ENCODE assay signal across 8 cellular contexts in the genomic region with DNA sequence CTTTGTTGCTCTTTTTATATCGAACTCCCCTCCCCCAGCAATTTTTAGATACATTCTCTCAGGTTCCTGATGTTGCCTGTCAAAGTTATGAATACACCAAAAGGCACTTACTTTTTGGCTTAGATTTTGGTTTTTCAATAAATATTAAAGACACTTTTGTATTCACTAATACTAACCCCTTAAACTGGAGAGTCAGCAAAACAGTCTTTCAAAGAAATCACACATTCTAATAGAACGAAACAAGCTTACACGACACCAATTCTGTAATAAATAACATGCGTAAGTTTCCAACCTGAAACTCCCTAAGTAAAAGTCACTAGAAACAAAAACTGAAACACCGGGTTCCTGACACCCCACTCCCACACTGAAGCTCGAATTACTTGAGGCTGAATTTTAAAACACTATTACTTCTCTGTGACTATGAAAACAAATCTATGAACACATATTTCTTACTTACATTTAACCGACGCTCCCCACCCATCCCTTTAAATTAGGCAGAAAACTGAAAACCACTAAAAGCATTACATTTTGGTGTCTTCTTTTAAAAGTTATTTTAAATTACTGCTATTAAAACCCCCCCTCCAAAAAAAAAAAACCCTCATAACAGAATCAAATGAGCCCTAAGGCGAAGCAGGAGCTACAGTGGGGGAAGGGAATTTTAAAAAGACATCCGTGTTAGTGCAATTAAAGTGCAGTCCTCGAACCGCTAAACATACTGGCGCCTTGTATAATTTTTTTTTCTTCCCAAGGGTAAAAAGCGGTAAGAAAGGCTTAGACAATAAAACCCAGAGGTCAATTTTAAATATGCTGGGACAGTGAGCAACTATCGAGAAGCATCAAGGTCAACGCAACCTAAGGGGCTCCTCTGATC. TPM values are rescaled to one million over a fixed set of nuclear protein-coding genes. Genes with fewer than 3 reads are reported as not detected.
DNase-seq lines count a peak whose midpoint lies in the region; ATAC-seq and TF ChIP-seq lines count a peak whose summit lies in the region.

No MANE protein-coding gene starts in this region.

- peak overlapping the region; percentile 91 to 98 (median 96) for H3K27ac ChIP-seq in esophagus squamous epithelium

- no peaks in the 10 kb centered on the region for H3K27me3 Mint-ChIP-seq in activated CD4-positive, alpha-beta T cell treated with anti-CD3 and anti-CD28 coated beads, Interleukin-2, amount 10 ng/mL, durations not matched to agents 7 days and 5 days

- POLR2A ChIA-PET in activated CD4-positive, alpha-beta T cell treated with anti-CD3 and anti-CD28 coated beads, Interleukin-2, amount 10 ng/mL, durations not matched to agents 7 days and 5 days (lab: Charles Lee) = interaction anchor here (0.6 to 1.1 kb wide), 2 partner anchors 10 to 79 kb away, joined by 3 to 5 read pairs; no protein-coding TSS in a partner anchor

- no peaks in the 10 kb centered on the region for H3K27me3 ChIP-seq in esophagus squamous epithelium
- H3K27me3 ChIP-seq in neuron (ENCODE audit: insufficient read depth, low read length) = no peaks in the 10 kb centered on the region

- TF ChIP-seq CTCF in esophagus squamous epithelium (IDR thresholded peaks at IDR 0.05) = no peak

- H3K4me3 ChIP-seq in esophagus squamous epithelium (peak overlapping the region; percentile 77 to 96 (median 89)), neuron (ENCODE audit: low read length) (peak overlapping the region; percentile 75)

- H2AFZ ChIP-seq in neuron (ENCODE audit: low read depth, low read length) = peak overlapping the region; percentile 95

- H3K4me1 ChIP-seq in esophagus squamous epithelium (peaks cover 0 to 52% (median 20%) of the 10 kb centered on the region in 3 donors), neuron (ENCODE audit: insufficient read depth, low read length) (peaks cover 7% of the 10 kb centered on the region)

- CTCF ChIA-PET in activated CD4-positive, alpha-beta T cell treated with anti-CD3 and anti-CD28 coated beads, Interleukin-2, amount 10 ng/mL, durations not matched to agents 7 days and 5 days (lab: Charles Lee) = interaction anchor here (1.0 kb wide), 2 partner anchors 26 to 144 kb away, joined by 3 read pairs; a partner anchor contains a TSS

- H3K9me3 Mint-ChIP-seq in activated CD4-positive, alpha-beta T cell treated with anti-CD3 and anti-CD28 coated beads, Interleukin-2, amount 10 ng/mL, durations not matched to agents 7 days and 5 days = no peaks in the 10 kb centered on the region

- peak; percentile 65 for DNase-seq in SKM-1 (lab: John Stamatoyannopoulos, UW; ENCODE audit: unreplicated experiment)
- no peak for DNase-seq in SKM-1 treated with dmso at 0.1 percent for 144 hours (lab: John Stamatoyannopoulos, UW; ENCODE audit: unreplicated experiment)
- peak; percentile 35 for DNase-seq in activated CD4-positive, alpha-beta T cell treated with anti-CD3 and anti-CD28 coated beads, Interleukin-2, amount 10 ng/mL, durations not matched to agents 7 days and 5 days
- no peak for DNase-seq in esophagus squamous epithelium (lab: John Stamatoyannopoulos, UW)
- no peak for DNase-seq in HK-2 (ENCODE audit: unreplicated experiment)

- intact Hi-C loops in esophagus squamous epithelium (cut with DNase I) = loop anchor here (2.0 kb wide), 1 partner anchor 78 kb away; a partner anchor contains a TSS

- peaks cover 56% of the 10 kb centered on the region for H3K4me1 Mint-ChIP-seq in activated CD4-positive, alpha-beta T cell treated with anti-CD3 and anti-CD28 coated beads, Interleukin-2, amount 10 ng/mL, durations not matched to agents 7 days and 5 days

- no peak for TF ChIP-seq POLR2A in esophagus squamous epithelium (IDR thresholded peaks at IDR 0.05)

- no peaks in the 10 kb centered on the region for H3K36me3 ChIP-seq in esophagus squamous epithelium
- no peaks in the 10 kb centered on the region for H3K36me3 ChIP-seq in neuron (ENCODE audit: insufficient read depth, low read length)

- H3K4me3 Mint-ChIP-seq in activated CD4-positive, alpha-beta T cell treated with anti-CD3 and anti-CD28 coated beads, Interleukin-2, amount 10 ng/mL, durations not matched to agents 7 days and 5 days = peak overlapping the region; percentile 89

- H3K36me3 Mint-ChIP-seq in activated CD4-positive, alpha-beta T cell treated with anti-CD3 and anti-CD28 coated beads, Interleukin-2, amount 10 ng/mL, durations not matched to agents 7 days and 5 days (ENCODE audit: low read depth) = peaks cover 18% of the 10 kb centered on the region

- H3K9me3 ChIP-seq in esophagus squamous epithelium (no peaks in the 10 kb centered on the region), neuron (ENCODE audit: low read length) (no peaks in the 10 kb centered on the region)

- peak overlapping the region; percentile 97 for H3K27ac Mint-ChIP-seq in activated CD4-positive, alpha-beta T cell treated with anti-CD3 and anti-CD28 coated beads, Interleukin-2, amount 10 ng/mL, durations not matched to agents 7 days and 5 days

- ATAC-seq in HG03342 (IDR thresholded peaks at IDR 0.05; ENCODE audit: unreplicated experiment) (peak; percentile 38), HG02571 (IDR thresholded peaks at IDR 0.05; ENCODE audit: unreplicated experiment) (no peak)

- WGBS in esophagus squamous epithelium, 2 donors = 1% methylated on average over 16 of the region's 16 CpGs

RNA-seq across cellular contexts. Expression of a gene that starts 0.9 kb away (rescaled TPM):
- total RNA-seq in activated CD4-positive, alpha-beta T cell treated with anti-CD3 and anti-CD28 coated beads, Interleukin-2, amount 10 ng/mL, durations not matched to agents 7 days and 5 days = 10 to 100 TPM; 80.0 to 85.2 TPM
- total RNA-seq in esophagus squamous epithelium = 100 to 1,000 TPM in 2 of 4 donors, 10 to 100 TPM in 2; 63.8 to 128 (median 100) TPM

Comparison
In these comparisons a context has a peak if more than half of its experiments do, and no peak if none do; other contexts are left out.
1. DNase-seq: peak in SKM-1 (single experiment) and activated CD4-positive, alpha-beta T cell treated with anti-CD3 and anti-CD28 coated beads, Interleukin-2, amount 10 ng/mL, durations not matched to agents 7 days and 5 days (single experiment); none in SKM-1 treated with dmso at 0.1 percent for 144 hours (single experiment), esophagus squamous epithelium (single experiment) and HK-2 (single experiment).